ENCODE assay signal across 28 cellular contexts in the genomic region with DNA sequence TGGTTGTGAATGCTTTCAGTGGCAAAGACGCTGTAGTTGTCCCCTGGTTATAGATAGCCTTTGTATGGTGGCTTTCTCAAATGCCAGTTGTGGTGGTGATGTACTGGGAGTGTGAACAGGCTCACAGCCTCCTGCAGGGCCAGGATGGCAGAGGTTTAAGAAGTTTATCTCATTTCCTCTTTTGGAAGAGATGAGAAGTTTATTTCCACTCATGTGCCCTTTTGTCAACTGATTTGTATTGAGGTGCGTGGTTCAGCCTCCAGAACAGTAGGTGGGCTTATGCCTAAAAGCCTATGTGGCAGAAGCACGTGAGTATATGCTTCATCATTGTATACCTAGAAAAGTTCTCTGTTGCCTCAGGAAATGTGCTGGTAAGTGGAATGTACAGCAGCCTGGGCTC. TPM values are rescaled to one million over a fixed set of nuclear protein-coding genes. Genes with fewer than 3 reads are reported as not detected.
"Had no signal": no experiment of that assay in that cellular context is flagged by ENCODE, and none has a peak within 500 bp of the region (broad histone marks: within the 10 kb centered on the region; RNA-seq: fewer than 3 reads in every experiment).

No MANE protein-coding gene starts in this region.

- H3K27ac Mint-ChIP-seq: activated CD4-positive, alpha-beta memory T cell treated with anti-CD3 and anti-CD28 coated beads, Interleukin-2, amount 10 ng/mL, durations not matched to agents 7 days and 5 days; activated T-cell treated with anti-CD3 and anti-CD28 coated beads, Interleukin-2, amount 50 U/mL, for 72 hours; activated T-helper 2 cell treated with anti-CD3 and anti-CD28 coated beads, Interferon-gamma antibody, Interleukin-2, Interleukin-4, amounts not matched to agents 10 μg/mL and 5 μg/mL and 100 μg/mL, durations not matched to agents 14 hours and 24 hours and 36 hours; T-cell had no signal

- H3K27ac ChIP-seq: ascending aorta, body of pancreas, VCaP had no signal

- H3K4me1 ChIP-seq: ascending aorta, body of pancreas had no signal

- DNase-seq: activated CD4-positive, alpha-beta memory T cell treated with anti-CD3 and anti-CD28 coated beads, Interleukin-2, amount 10 ng/mL, durations not matched to agents 7 days and 5 days; activated CD4-positive, alpha-beta T cell treated with anti-CD3 and anti-CD28 coated beads, Interleukin-2, amount 50 U/mL, for 1 hour; activated CD4-positive, CD25-positive, alpha-beta regulatory T cell; activated naive CD4-positive, alpha-beta T cell treated with anti-CD3 and anti-CD28 coated beads, Interleukin-2, amount 50 U/mL, for 16 hours; activated T-cell treated with anti-CD3 and anti-CD28 coated beads for 4 hours; activated T-cell treated with anti-CD3 and anti-CD28 coated beads, Interleukin-2, amount 50 U/mL, for 72 hours; amniotic stem cell; body of pancreas; central memory CD4-positive, alpha-beta T cell; KG1; NCI-H1105; NCI-H1436; NCI-H1694 treated with DMSO at 0.1 percent for 48 hours; NCI-H2081; NCI-H510A treated with DMSO at 0.1 percent for 48 hours; SIG-M5; T-cell; T-helper 2 cell; T1000 had no signal

- H3K36me3 Mint-ChIP-seq: T-cell had no signal

- ATAC-seq: activated T-cell treated with anti-CD3 and anti-CD28 coated beads, Interleukin-2, amount 50 U/mL, for 72 hours; body of pancreas; T-cell had no signal

- H3K4me3 ChIP-seq: ascending aorta, body of pancreas had no signal

- H3K4me3 Mint-ChIP-seq: activated CD4-positive, alpha-beta memory T cell treated with anti-CD3 and anti-CD28 coated beads, Interleukin-2, amount 10 ng/mL, durations not matched to agents 7 days and 5 days; activated T-cell treated with anti-CD3 and anti-CD28 coated beads, Interleukin-2, amount 50 U/mL, for 72 hours; T-cell had no signal

- H3K4me1 Mint-ChIP-seq: activated CD4-positive, alpha-beta memory T cell treated with anti-CD3 and anti-CD28 coated beads, Interleukin-2, amount 10 ng/mL, durations not matched to agents 7 days and 5 days; T-cell had no signal

- H3K27me3 ChIP-seq: ascending aorta, body of pancreas had no signal

RNA-seq across cellular contexts. Expression of gene ZFP57, which starts 13.7 kb away (rescaled TPM):
- total RNA-seq: activated CD4-positive, alpha-beta memory T cell treated with anti-CD3 and anti-CD28 coated beads, Interleukin-2, amount 10 ng/mL, durations not matched to agents 7 days and 5 days; ascending aorta; body of pancreas; chondrocyte; LHCN-M2; RPMI7951 had no signal

RNA-seq across cellular contexts. Expression of gene MOG, which starts 37.7 kb away (rescaled TPM):
- total RNA-seq: activated CD4-positive, alpha-beta memory T cell treated with anti-CD3 and anti-CD28 coated beads, Interleukin-2, amount 10 ng/mL, durations not matched to agents 7 days and 5 days; activated CD8-positive, alpha-beta memory T cell treated with anti-CD3 and anti-CD28 coated beads for 36 hours; activated T-cell treated with anti-CD3 and anti-CD28 coated beads, Interleukin-2, amount 50 U/mL, for 72 hours; activated T-helper 2 cell treated with anti-CD3 and anti-CD28 coated beads, Interferon-gamma antibody, Interleukin-2, Interleukin-4, amounts not matched to agents 10 μg/mL and 5 μg/mL and 100 μg/mL, durations not matched to agents 14 hours and 24 hours and 36 hours; ascending aorta; body of pancreas; bronchial epithelial cell; LHCN-M2; M059J; RPMI7951; T-cell had no signal
